In genomic region chr2:238666543-238666942, GRCh38 we compare ENCODE assay signal across 27 cellular contexts.
"Had no signal": no experiment of that assay in that cellular context is flagged by ENCODE, and none has a peak within 500 bp of the region (broad histone marks: within the 10 kb centered on the region; RNA-seq: fewer than 3 reads in every experiment).

No MANE protein-coding gene starts in this region.

- DNase-seq: activated CD4-positive, alpha-beta memory T cell treated with anti-CD3 and anti-CD28 coated beads for 36 hours; activated CD4-positive, alpha-beta T cell treated with anti-CD3 and anti-CD28 coated beads for 36 hours; activated CD4-positive, CD25-positive, alpha-beta regulatory T cell; activated CD4-positive, CD25-positive, alpha-beta regulatory T cell treated with anti-CD3 and anti-CD28 coated beads, Interleukin-2, amount 50 U/mL, for 72 hours; activated CD8-positive, alpha-beta memory T cell treated with anti-CD3 and anti-CD28 coated beads, Interleukin-2, amount 10 ng/mL, durations not matched to agents 7 days and 5 days; activated CD8-positive, alpha-beta memory T cell treated with anti-CD3 and anti-CD28 coated beads, Interleukin-2, amount 50 U/mL, for 4 hours; activated CD8-positive, alpha-beta T cell treated with anti-CD3 and anti-CD28 coated beads, Interleukin-2, amount 10 ng/mL, durations not matched to agents 7 days and 5 days; activated effector memory CD4-positive, alpha-beta T cell treated with anti-CD3 and anti-CD28 coated beads, Interleukin-2, amount 50 U/mL, for 16 hours; activated naive CD4-positive, alpha-beta T cell treated with anti-CD3 and anti-CD28 coated beads for 36 hours; activated naive CD8-positive, alpha-beta T cell treated with anti-CD3 and anti-CD28 coated beads, Interleukin-2, amount 10 ng/mL, durations not matched to agents 7 days and 5 days; activated T-cell treated with anti-CD3 and anti-CD28 coated beads, Interleukin-2, amount 50 U/mL, for 1 hour; activated T-cell treated with anti-CD3 and anti-CD28 coated beads, Interleukin-2, amount 50 U/mL, for 48 hours; brain microvascular endothelial cell; cortex of kidney; dermis blood vessel endothelial cell; effector CD4-positive, alpha-beta T cell; effector memory CD8-positive, alpha-beta T cell; esophagus squamous epithelium; head of caudate nucleus; T-helper 2 cell had no signal

- ATAC-seq: activated CD4-positive, alpha-beta T cell treated with anti-CD3 and anti-CD28 coated beads for 36 hours; activated CD8-positive, alpha-beta memory T cell treated with anti-CD3 and anti-CD28 coated beads, Interleukin-2, amount 10 ng/mL, durations not matched to agents 7 days and 5 days; activated CD8-positive, alpha-beta T cell treated with anti-CD3 and anti-CD28 coated beads, Interleukin-2, amount 10 ng/mL, durations not matched to agents 7 days and 5 days; effector memory CD8-positive, alpha-beta T cell had no signal

- H3K4me1 ChIP-seq: esophagus squamous epithelium had no signal

- FAIRE-seq: astrocyte, bronchial epithelial cell, colon, endometrium, endothelial cell of umbilical vein, frontal cortex had no signal

- H3K4me3 ChIP-seq: esophagus squamous epithelium had no signal

- H3K36me3 ChIP-seq: brain microvascular endothelial cell, esophagus squamous epithelium had no signal

- H3K27ac ChIP-seq: brain microvascular endothelial cell, epithelial cell of prostate, esophagus squamous epithelium had no signal

- H3K27me3 ChIP-seq: brain microvascular endothelial cell had no signal
